Comparison of ENCODE assay signal across 8 cellular contexts in the genomic region with DNA sequence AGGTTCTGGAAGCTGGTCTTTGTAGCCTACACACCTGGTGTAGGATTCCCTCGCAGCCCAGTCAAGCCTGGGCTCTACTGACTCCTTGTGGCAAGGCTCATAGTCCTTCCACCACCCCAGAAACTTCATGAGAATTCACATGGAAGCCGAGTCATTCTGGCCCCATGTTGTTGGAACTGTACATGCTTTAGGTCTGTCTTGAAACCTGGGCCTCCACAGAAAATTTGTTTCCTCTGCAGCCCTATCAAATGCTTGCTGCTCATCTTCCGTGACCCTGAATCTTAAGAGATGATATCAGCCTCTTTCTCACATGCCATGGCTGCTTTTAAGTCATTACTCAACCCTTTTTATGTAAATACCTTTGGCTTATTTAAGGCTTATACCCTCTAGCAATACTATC.
A peak's percentile ranks its signal among the peaks of the same experiment; 100 is the strongest.
DNase-seq lines count a peak whose midpoint lies in the region; ATAC-seq, FAIRE-seq and TF ChIP-seq lines count a peak whose summit lies in the region.

No MANE protein-coding gene starts in this region.

- no peak overlapping the region for H3K27ac Mint-ChIP-seq in activated CD4-positive, alpha-beta T cell treated with anti-CD3 and anti-CD28 coated beads, Interleukin-2, amount 10 ng/mL, durations not matched to agents 24 days and 14 days
- no peak overlapping the region for H3K27ac Mint-ChIP-seq in memory B cell

- TF ChIP-seq CTCF in D721Med (IDR thresholded peaks at IDR 0.05; ENCODE audit: insufficient read depth, missing control alignments), result peak; percentile 22

- H3K27me3 Mint-ChIP-seq in activated CD4-positive, alpha-beta T cell treated with anti-CD3 and anti-CD28 coated beads, Interleukin-2, amount 10 ng/mL, durations not matched to agents 24 days and 14 days, result no peaks in the 10 kb centered on the region
- no peaks in the 10 kb centered on the region for H3K27me3 Mint-ChIP-seq in memory B cell

- intact Hi-C loops in activated CD4-positive, alpha-beta T cell treated with anti-CD3 and anti-CD28 coated beads, Interleukin-2, amount 10 ng/mL, durations not matched to agents 24 days and 14 days (cut with micrococcal nuclease), result loop anchor here (10.0 kb wide), 1 partner anchor 274 kb away; a partner anchor contains a TSS

- no peaks in the 10 kb centered on the region for H3K27me3 ChIP-seq in H7 (ENCODE audit: control insufficient read depth, insufficient read depth, low read length)

- no peaks in the 10 kb centered on the region for H3K36me3 ChIP-seq in H7 (replicated peaks; ENCODE audit: control insufficient read depth, insufficient read depth, low read length)

- no peak overlapping the region for H3K4me3 ChIP-seq in H7 (ENCODE audit: insufficient read depth, low read depth, low read length)

- H3K4me3 Mint-ChIP-seq in activated CD4-positive, alpha-beta T cell treated with anti-CD3 and anti-CD28 coated beads, Interleukin-2, amount 10 ng/mL, durations not matched to agents 24 days and 14 days, result no peak overlapping the region
- H3K4me3 Mint-ChIP-seq in memory B cell, result no peak overlapping the region

- DNase-seq in D721Med (ENCODE audit: insufficient read length, low spot score) (no peak), H7 (peak; percentile 30), memory B cell (ENCODE audit: low spot score in 2 of 2) (peak in 1 of 2 donors; percentile 43), NCI-H345 treated with DMSO at 0.1 percent for 48 hours (lab: John Stamatoyannopoulos, UW; ENCODE audit: unreplicated experiment) (no peak), NCI-H524 treated with DMSO at 0.1 percent for 48 hours (lab: John Stamatoyannopoulos, UW) (no peak), NCI-H2107 (lab: John Stamatoyannopoulos, UW) (no peak)
- DNase-seq in activated CD4-positive, alpha-beta T cell treated with anti-CD3 and anti-CD28 coated beads, Interleukin-2, amount 10 ng/mL, durations not matched to agents 24 days and 14 days, result peak; percentile 72

- no peaks in the 10 kb centered on the region for H3K9me3 Mint-ChIP-seq in activated CD4-positive, alpha-beta T cell treated with anti-CD3 and anti-CD28 coated beads, Interleukin-2, amount 10 ng/mL, durations not matched to agents 24 days and 14 days
- H3K9me3 Mint-ChIP-seq in memory B cell, result no peaks in the 10 kb centered on the region

- H3K36me3 Mint-ChIP-seq in activated CD4-positive, alpha-beta T cell treated with anti-CD3 and anti-CD28 coated beads, Interleukin-2, amount 10 ng/mL, durations not matched to agents 24 days and 14 days (ENCODE audit: low read depth), result peaks cover 21% of the 10 kb centered on the region
- H3K36me3 Mint-ChIP-seq in memory B cell, result peaks cover 15% of the 10 kb centered on the region

- no peak for FAIRE-seq in D721Med (lab: Jason Lieb, UNC)

- ATAC-seq in memory B cell (ENCODE audit: low read depth), result peak; percentile 99
- no peak for ATAC-seq in HG02571 (IDR thresholded peaks at IDR 0.05; ENCODE audit: unreplicated experiment)

- peaks cover 4% of the 10 kb centered on the region for H3K4me1 Mint-ChIP-seq in activated CD4-positive, alpha-beta T cell treated with anti-CD3 and anti-CD28 coated beads, Interleukin-2, amount 10 ng/mL, durations not matched to agents 24 days and 14 days
- peaks cover 15% of the 10 kb centered on the region for H3K4me1 Mint-ChIP-seq in memory B cell

Comparison
In these comparisons a context has a peak if more than half of its experiments do, and no peak if none do; other contexts are left out.
1. DNase-seq: peak in H7 (single experiment) and activated CD4-positive, alpha-beta T cell treated with anti-CD3 and anti-CD28 coated beads, Interleukin-2, amount 10 ng/mL, durations not matched to agents 24 days and 14 days (single experiment); none in D721Med (single experiment), NCI-H345 treated with DMSO at 0.1 percent for 48 hours (single experiment), NCI-H524 treated with DMSO at 0.1 percent for 48 hours (single experiment) and NCI-H2107 (single experiment).